16 cellular contexts compared by ENCODE assay signal in the genomic region with DNA sequence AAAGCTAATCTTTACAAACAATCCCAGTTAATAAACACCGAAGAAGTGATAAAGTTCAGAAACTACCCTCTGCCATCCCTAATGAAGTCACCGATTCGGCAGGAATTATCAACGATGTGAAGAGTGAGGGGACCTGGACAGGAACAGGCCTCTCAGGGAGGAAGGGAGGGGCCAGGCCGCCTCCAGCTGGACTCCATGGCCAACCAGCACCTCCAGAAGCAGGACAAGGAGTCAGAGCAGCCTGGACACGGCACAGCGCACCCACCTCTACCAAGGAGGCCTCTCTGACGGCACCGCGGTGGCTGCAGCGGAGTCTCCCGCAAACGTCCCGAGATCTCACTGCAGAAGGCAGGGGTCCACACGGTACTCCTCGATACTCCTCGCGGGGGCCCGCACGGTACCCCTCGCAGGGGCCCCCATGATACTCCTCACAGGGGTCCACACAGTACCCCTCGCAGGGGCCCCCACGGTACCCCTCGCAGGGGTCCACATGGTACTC. TPM values are rescaled to one million over a fixed set of nuclear protein-coding genes. Genes with fewer than 3 reads are reported as not detected.
A peak's percentile ranks its signal among the peaks of the same experiment; 100 is the strongest.
DNase-seq lines count a peak whose midpoint lies in the region; ATAC-seq and TF ChIP-seq lines count a peak whose summit lies in the region.
"Had no signal": no experiment of that assay in that cellular context is flagged by ENCODE, and none has a peak within 500 bp of the region (broad histone marks: within the 10 kb centered on the region; RNA-seq: fewer than 3 reads in every experiment).

No MANE protein-coding gene starts in this region.

- peak; percentile 3 for DNase-seq in H4 (ENCODE audit: low spot score)
- DNase-seq in body of pancreas = peak in 2 of 4 donors; percentile 45 to 48
- peak in 2 of 3 donors; percentile 31 to 64 for DNase-seq in right lobe of liver
- DNase-seq in RKO (ENCODE audit: low spot score) = no peak
- DNase-seq in DMS 273 (lab: John Stamatoyannopoulos, UW; ENCODE audit: unreplicated experiment) = no peak
- DNase-seq in GM03348 (ENCODE audit: low spot score) = no peak
- DNase-seq: activated CD4-positive, alpha-beta T cell treated with anti-CD3 and anti-CD28 coated beads for 4 hours; NCI-H1694; NCI-H226; SHP77 treated with DMSO at 0.1 percent for 48 hours; stimulated activated naive CD8-positive, alpha-beta T cell treated with anti-CD3 and anti-CD28 coated beads, Interleukin-15, amount 100 ng/mL, for 72 hours had no signal

- no peak overlapping the region for H3K4me3 ChIP-seq in body of pancreas
- H3K4me3 ChIP-seq in right lobe of liver = peak overlapping the region; percentile 20 to 50 (median 40)
- H3K4me3 ChIP-seq: gastroesophageal sphincter had no signal

- H3K27me3 ChIP-seq in body of pancreas (no peaks in the 10 kb centered on the region), right lobe of liver (no peaks in the 10 kb centered on the region)
- H3K27me3 ChIP-seq: gastroesophageal sphincter had no signal

- H3K27ac ChIP-seq in body of pancreas (peak overlapping the region; percentile 64 to 95 (median 84)), right lobe of liver (peak overlapping the region; percentile 55 to 96 (median 89))

- H3K36me3 ChIP-seq in body of pancreas (replicated peaks in 1 of 2; ENCODE audit: insufficient read depth in 1 of 2, low read depth in 2 of 2) (no peaks in the 10 kb centered on the region), right lobe of liver (peaks cover 0 to 2% (median 0%) of the 10 kb centered on the region in 4 donors)

- H3K9me3 ChIP-seq in body of pancreas = no peaks in the 10 kb centered on the region
- H3K9me3 ChIP-seq in right lobe of liver = no peaks in the 10 kb centered on the region
- H3K9me3 ChIP-seq: gastroesophageal sphincter had no signal

- no peak for TF ChIP-seq POLR2A in body of pancreas (IDR thresholded peaks at IDR 0.05)
- peak; percentile 32 for TF ChIP-seq POLR2A in right lobe of liver (IDR thresholded peaks at IDR 0.05)

- intact Hi-C loops in body of pancreas (cut with DNase I) (no loop called here), right lobe of liver (cut with DNase I) (no loop called here)

- 56 to 61% methylated on average over 20 to 24 of the region's 24 CpGs for WGBS in body of pancreas, 2 donors
- WGBS in right lobe of liver (ENCODE audit: insufficient coverage, low coverage, low lambda C conversion rate, missing lambda C conversion rate) = 8% methylated on average over 5 of the region's 24 CpGs

- no peaks in the 10 kb centered on the region for H3K27me3 Mint-ChIP-seq in stimulated activated memory B cell treated with anti-CD40 and anti-IgM and Interleukin-4, amounts not matched to agents 10 μg/mL and 1 μg/mL and 100 μg/mL, for 72 hours
- H3K27me3 Mint-ChIP-seq: activated T-helper 17 cell treated with anti-CD3 and anti-CD28 coated beads, Interleukin-2, amount 50 U/mL, for 72 hours; central memory CD8-positive, alpha-beta T cell; stimulated activated naive CD8-positive, alpha-beta T cell treated with anti-CD3 and anti-CD28 coated beads, Interleukin-15, amount 100 ng/mL, for 72 hours had no signal

- ATAC-seq in body of pancreas (no peak), right lobe of liver (peak in 3 of 4 donors; percentile 1 to 9 (median 1))
- no peak for ATAC-seq in stimulated activated memory B cell treated with anti-CD40 and anti-IgM and Interleukin-4, amounts not matched to agents 10 μg/mL and 1 μg/mL and 100 μg/mL, for 72 hours
- ATAC-seq: activated T-helper 17 cell treated with anti-CD3 and anti-CD28 coated beads, Interleukin-2, amount 50 U/mL, for 72 hours; gastroesophageal sphincter; stimulated activated naive CD8-positive, alpha-beta T cell treated with anti-CD3 and anti-CD28 coated beads, Interleukin-15, amount 100 ng/mL, for 72 hours had no signal

- peaks cover 88% of the 10 kb centered on the region for H3K4me1 ChIP-seq in body of pancreas
- H3K4me1 ChIP-seq in right lobe of liver = peaks cover 0 to 79% (median 30%) of the 10 kb centered on the region in 4 donors

- peak overlapping the region; percentile 85 for H3K27ac Mint-ChIP-seq in stimulated activated memory B cell treated with anti-CD40 and anti-IgM and Interleukin-4, amounts not matched to agents 10 μg/mL and 1 μg/mL and 100 μg/mL, for 72 hours
- H3K27ac Mint-ChIP-seq: activated T-helper 17 cell treated with anti-CD3 and anti-CD28 coated beads, Interleukin-2, amount 50 U/mL, for 72 hours had no signal

- peaks cover 59% of the 10 kb centered on the region for H3K4me1 Mint-ChIP-seq in stimulated activated memory B cell treated with anti-CD40 and anti-IgM and Interleukin-4, amounts not matched to agents 10 μg/mL and 1 μg/mL and 100 μg/mL, for 72 hours

- H3K36me3 Mint-ChIP-seq in stimulated activated memory B cell treated with anti-CD40 and anti-IgM and Interleukin-4, amounts not matched to agents 10 μg/mL and 1 μg/mL and 100 μg/mL, for 72 hours = peaks cover 27% of the 10 kb centered on the region

- no peak for TF ChIP-seq CTCF in body of pancreas (IDR thresholded peaks at IDR 0.05)
- TF ChIP-seq CTCF in right lobe of liver (IDR thresholded peaks at IDR 0.05) = no peak

- H3K9me3 Mint-ChIP-seq in stimulated activated memory B cell treated with anti-CD40 and anti-IgM and Interleukin-4, amounts not matched to agents 10 μg/mL and 1 μg/mL and 100 μg/mL, for 72 hours = no peaks in the 10 kb centered on the region
- H3K9me3 Mint-ChIP-seq: activated T-helper 17 cell treated with anti-CD3 and anti-CD28 coated beads, Interleukin-2, amount 50 U/mL, for 72 hours; central memory CD8-positive, alpha-beta T cell; stimulated activated naive CD8-positive, alpha-beta T cell treated with anti-CD3 and anti-CD28 coated beads, Interleukin-15, amount 100 ng/mL, for 72 hours had no signal

- H3K4me3 Mint-ChIP-seq in stimulated activated memory B cell treated with anti-CD40 and anti-IgM and Interleukin-4, amounts not matched to agents 10 μg/mL and 1 μg/mL and 100 μg/mL, for 72 hours = no peak overlapping the region
- H3K4me3 Mint-ChIP-seq: activated T-helper 17 cell treated with anti-CD3 and anti-CD28 coated beads, Interleukin-2, amount 50 U/mL, for 72 hours; central memory CD8-positive, alpha-beta T cell; mesothelial cell of epicardium; stimulated activated naive CD8-positive, alpha-beta T cell treated with anti-CD3 and anti-CD28 coated beads, Interleukin-15, amount 100 ng/mL, for 72 hours had no signal

RNA-seq across cellular contexts. Expression of a gene that starts 3.8 kb away (rescaled TPM):
- total RNA-seq in H4 (2014; rRNA removed; shearing (Covaris generic)) = 18.6 and 26.9 TPM in 2 replicates
- total RNA-seq in body of pancreas (10 to 100 TPM; 51.1 to 63.9 TPM), right lobe of liver (100 to 1,000 TPM in 1 of 6 experiments, 10 to 100 TPM in 5; 68.3 to 103 (median 88.0) TPM)

Comparison
In these comparisons a context has a peak if more than half of its experiments do, and no peak if none do; other contexts are left out.
1. DNase-seq: peak in H4 (single experiment) and right lobe of liver (2 of 3); none in RKO (single experiment), DMS 273 (single experiment) and GM03348 (single experiment).
2. ATAC-seq: peak in right lobe of liver (3 of 4); none in body of pancreas (single experiment) and stimulated activated memory B cell treated with anti-CD40 and anti-IgM and Interleukin-4, amounts not matched to agents 10 μg/mL and 1 μg/mL and 100 μg/mL, for 72 hours (single experiment).
3. H3K4me3 ChIP-seq: peak in right lobe of liver (3 of 3); none in body of pancreas (0 of 2).